ENCODE assay signal across 1 cellular context in the genomic region with DNA sequence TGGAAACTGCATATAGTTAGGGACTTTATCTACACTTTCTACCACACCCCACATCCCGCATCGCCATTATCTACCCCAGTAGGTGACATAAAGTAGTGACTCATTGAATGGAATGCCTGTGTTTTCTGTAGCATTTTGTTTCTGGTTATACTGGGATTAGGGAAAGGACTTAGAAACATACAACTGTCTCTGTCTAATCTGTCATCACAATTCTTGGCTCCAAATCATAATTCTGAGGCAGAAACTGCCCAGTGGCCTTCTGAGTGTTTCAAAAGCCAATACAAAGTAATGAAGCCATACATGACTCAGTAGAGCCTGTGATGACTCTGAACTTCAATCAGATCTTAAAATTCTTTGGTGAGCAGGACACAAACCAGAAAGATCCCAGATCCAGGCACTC.
TF ChIP-seq lines count a peak whose summit lies in the region.

No MANE protein-coding gene starts in this region.

TF ChIP-seq in IMR-90, 13 proteins besides CTCF, POLR2A, EP300 and RAD21 (continued from another document):
- no peak for TF ChIP-seq ELK1 (IDR thresholded peaks at IDR 0.05; ENCODE audit: borderline replicate concordance, low read depth, low read length)
- TF ChIP-seq RCOR1 (IDR thresholded peaks at IDR 0.05; ENCODE audit: insufficient replicate concordance, low read length) = no peak
- peak; percentile 30; the same call in 1 of the 2 replicates for TF ChIP-seq FOS (IDR thresholded peaks at IDR 0.05; ENCODE audit: low read depth, low read length)
- TF ChIP-seq CHD1 (IDR thresholded peaks at IDR 0.05; ENCODE audit: low read depth, low read length) = no peak
